In genomic region chr10:88913803-88914202, GRCh38 we compare ENCODE assay signal across 19 cellular contexts. TPM values are rescaled to one million over a fixed set of nuclear protein-coding genes. Genes with fewer than 3 reads are reported as not detected.
DNase-seq lines count a peak whose midpoint lies in the region; ATAC-seq and TF ChIP-seq lines count a peak whose summit lies in the region.
"Had no signal": no experiment of that assay in that cellular context is flagged by ENCODE, and none has a peak within 500 bp of the region (broad histone marks: within the 10 kb centered on the region; RNA-seq: fewer than 3 reads in every experiment).

No MANE protein-coding gene starts in this region.

- H3K27ac ChIP-seq in left ventricle myocardium inferior (replicated peaks) (peak overlapping the region; percentile 58), RWPE1 (no peak overlapping the region)

- H3K27ac Mint-ChIP-seq in type B pancreatic cell, result no peak overlapping the region
- H3K27ac Mint-ChIP-seq: CD4-positive, alpha-beta T cell; T-cell had no signal

- no peak for DNase-seq in left ventricle myocardium inferior
- DNase-seq in left cardiac atrium, result no peak
- DNase-seq in NCI-H1694 treated with DMSO at 0.1 percent for 48 hours (lab: John Stamatoyannopoulos, UW), result peak; percentile 57
- peak; percentile 64 for DNase-seq in cerebellum (ENCODE audit: low spot score)
- DNase-seq in type B pancreatic cell (ENCODE audit: extremely low spot score, unreplicated experiment), result no peak
- DNase-seq in activated CD4-positive, alpha-beta T cell treated with anti-CD3 and anti-CD28 coated beads for 1 hour, result no peak
- DNase-seq in mucosa of descending colon, result no peak
- no peak for DNase-seq in RWPE1 (ENCODE audit: low spot score)
- DNase-seq: activated CD4-positive, alpha-beta T cell treated with anti-CD3 and anti-CD28 coated beads for 48 hours; activated naive CD4-positive, alpha-beta T cell treated with Interleukin-2 at 50 U/mL for 16 hours; activated T-cell treated with anti-CD3 and anti-CD28 coated beads, Interleukin-2, amount 50 U/mL, for 48 hours; CD4-positive, alpha-beta T cell; DND-41; NCI-H2081 treated with DMSO at 0.1 percent for 48 hours; NCI-H526 treated with DMSO at 0.1 percent for 48 hours; PC-3; stimulated activated CD4-positive, alpha-beta T cell treated with anti-CD3 and anti-CD28 coated beads, Interleukin-4, amount 100 ng/mL, for 1 hour; stimulated activated naive CD4-positive, alpha-beta T cell treated with Interleukin-2 at 50 U/mL for 16 hours; T-cell had no signal

- H3K27me3 ChIP-seq in left ventricle myocardium inferior (ENCODE audit: low read depth), result no peaks in the 10 kb centered on the region

- H3K4me3 ChIP-seq in left ventricle myocardium inferior (no peak overlapping the region), mucosa of descending colon (no peak overlapping the region)

- peaks cover 31% of the 10 kb centered on the region for H3K4me1 Mint-ChIP-seq in type B pancreatic cell (ENCODE audit: unreplicated experiment)

- no peaks in the 10 kb centered on the region for H3K27me3 Mint-ChIP-seq in type B pancreatic cell
- H3K27me3 Mint-ChIP-seq: CD4-positive, alpha-beta T cell; T-cell had no signal

- no peak for TF ChIP-seq CTCF in left ventricle myocardium inferior (IDR thresholded peaks at IDR 0.05; ENCODE audit: borderline replicate concordance)
- no peak for TF ChIP-seq CTCF in type B pancreatic cell (conservative IDR thresholded peaks at IDR 0.05)
- TF ChIP-seq CTCF in mucosa of descending colon (IDR thresholded peaks at IDR 0.05), result no peak
- no peak for TF ChIP-seq CTCF in RWPE1 (conservative IDR thresholded peaks at IDR 0.05; ENCODE audit: low read depth)

- H3K4me3 Mint-ChIP-seq in type B pancreatic cell, result peak overlapping the region; percentile 53
- H3K4me3 Mint-ChIP-seq: CD4-positive, alpha-beta T cell; T-cell had no signal

- peaks cover 3% of the 10 kb centered on the region for H3K36me3 Mint-ChIP-seq in type B pancreatic cell

- no peaks in the 10 kb centered on the region for H3K9me3 Mint-ChIP-seq in type B pancreatic cell
- H3K9me3 Mint-ChIP-seq: CD4-positive, alpha-beta T cell; T-cell had no signal

- H3K36me3 ChIP-seq in left ventricle myocardium inferior (peaks cover 4% of the 10 kb centered on the region), mucosa of descending colon (ENCODE audit: low read depth) (no peaks in the 10 kb centered on the region)

- intact Hi-C loops in left ventricle myocardium inferior (cut with micrococcal nuclease), result no loop called here
- intact Hi-C loops in left cardiac atrium (cut with DNase I), result no loop called here
- intact Hi-C loops in mucosa of descending colon (cut with DNase I, micrococcal nuclease), result no loop called here

- H3K4me1 ChIP-seq in left ventricle myocardium inferior, result peaks cover 5% of the 10 kb centered on the region
- H3K4me1 ChIP-seq in mucosa of descending colon (ENCODE audit: low read depth), result no peaks in the 10 kb centered on the region

- POLR2A ChIA-PET in RWPE1 (lab: Yijun Ruan, JAX; ENCODE audit: low non-redundant PET), result no interaction called here

- CTCF ChIA-PET in RWPE1 (lab: Yijun Ruan, JAX), result no interaction called here

- ATAC-seq in left cardiac atrium (no peak), mucosa of descending colon (no peak)
- ATAC-seq: PC-3, T-cell had no signal

- no peaks in the 10 kb centered on the region for H3K9me3 ChIP-seq in left ventricle myocardium inferior (replicated peaks)
- H3K9me3 ChIP-seq in mucosa of descending colon, result no peaks in the 10 kb centered on the region

RNA-seq across cellular contexts. Expression of gene STAMBPL1, which starts 33.8 kb away (rescaled TPM):
- total RNA-seq in left ventricle myocardium inferior, result 2.5 TPM
- 1 to 10 TPM; 7.8 to 8.1 TPM for total RNA-seq in left cardiac atrium
- 39.0 TPM for total RNA-seq in cerebellum
- 5.9 and 8.4 TPM in 2 replicates for total RNA-seq in type B pancreatic cell (ENCODE audit: low replicate concordance)
- 10 to 100 TPM; 19.2 to 44.2 (median 20.0) TPM for total RNA-seq in mucosa of descending colon

RNA-seq across cellular contexts. Expression of gene ACTA2, which starts 38.8 kb away (rescaled TPM):
- 89.4 TPM for total RNA-seq in left ventricle myocardium inferior
- total RNA-seq in left cardiac atrium, result 1,000 to 10,000 TPM; 1,100 to 1,897 TPM
- total RNA-seq in cerebellum, result 13.2 TPM
- total RNA-seq in type B pancreatic cell (ENCODE audit: low replicate concordance), result 38.1 and 76.5 TPM in 2 replicates
- 100 to 1,000 TPM in 2 of 3 donors, 10 to 100 TPM in 1; 80.6 to 920 (median 253) TPM for total RNA-seq in mucosa of descending colon
- total RNA-seq: PC-3 had no signal

Comparison
In these comparisons a context has a peak if more than half of its experiments do, and no peak if none do; other contexts are left out.
1. DNase-seq: peak in NCI-H1694 treated with DMSO at 0.1 percent for 48 hours (single experiment) and cerebellum (single experiment); none in left ventricle myocardium inferior (single experiment), left cardiac atrium (single experiment), type B pancreatic cell (single experiment), activated CD4-positive, alpha-beta T cell treated with anti-CD3 and anti-CD28 coated beads for 1 hour (single experiment), mucosa of descending colon (0 of 3) and RWPE1 (single experiment).